In genomic region chr11:118915941-118916841, GRCh38 we compare ENCODE assay signal across 8 cellular contexts.
DNase-seq lines count a peak whose midpoint lies in the region; ATAC-seq and TF ChIP-seq lines count a peak whose summit lies in the region.

No MANE protein-coding gene starts in this region.

- H3K4me1 ChIP-seq in HAP-1: peaks cover 46% of the 10 kb centered on the region

- in situ Hi-C loops in HAP-1 (cut with MboI; ENCODE audit: low sequenced_read_pairs): no loop called here

- H3K4me1 Mint-ChIP-seq in activated naive CD8-positive, alpha-beta T cell treated with anti-CD3 and anti-CD28 coated beads, Interleukin-2, amount 50 U/mL, for 24 hours: peaks cover 95% of the 10 kb centered on the region
- H3K4me1 Mint-ChIP-seq in stimulated activated effector memory CD8-positive, alpha-beta T cell treated with anti-CD3 and anti-CD28 coated beads, Interleukin-12 subunit alpha, Interleukin-12 subunit beta, amount 100 ng/mL, for 72 hours: peaks cover 100% of the 10 kb centered on the region

- no peaks in the 10 kb centered on the region for H3K27me3 Mint-ChIP-seq in activated naive CD8-positive, alpha-beta T cell treated with anti-CD3 and anti-CD28 coated beads, Interleukin-2, amount 50 U/mL, for 24 hours

- no peaks in the 10 kb centered on the region for H3K36me3 Mint-ChIP-seq in activated naive CD8-positive, alpha-beta T cell treated with anti-CD3 and anti-CD28 coated beads, Interleukin-2, amount 50 U/mL, for 24 hours (ENCODE audit: low read depth)
- peaks cover 21% of the 10 kb centered on the region for H3K36me3 Mint-ChIP-seq in stimulated activated effector memory CD8-positive, alpha-beta T cell treated with anti-CD3 and anti-CD28 coated beads, Interleukin-12 subunit alpha, Interleukin-12 subunit beta, amount 100 ng/mL, for 72 hours

- no peaks in the 10 kb centered on the region for H3K27me3 ChIP-seq in HAP-1 (ENCODE audit: low read depth)

- TF ChIP-seq CTCF in HFF-Myc (IDR thresholded peaks at IDR 0.05; ENCODE audit: low read depth, low read length, missing control alignments): no peak

- H3K27ac Mint-ChIP-seq in activated naive CD8-positive, alpha-beta T cell treated with anti-CD3 and anti-CD28 coated beads, Interleukin-2, amount 50 U/mL, for 24 hours: peak overlapping the region; percentile 97
- H3K27ac Mint-ChIP-seq in stimulated activated effector memory CD8-positive, alpha-beta T cell treated with anti-CD3 and anti-CD28 coated beads, Interleukin-12 subunit alpha, Interleukin-12 subunit beta, amount 100 ng/mL, for 72 hours: peak overlapping the region; percentile 94

- peak overlapping the region; percentile 14; the same call in 1 of the 2 replicates for H3K4me3 ChIP-seq in HFF-Myc (replicated peaks; ENCODE audit: low read depth, low read length)
- H3K4me3 ChIP-seq in iPS-18c (ENCODE audit: insufficient read depth, low read depth, low read length): peak overlapping the region; percentile 28; the same call in 1 of the 2 replicates
- no peak overlapping the region for H3K4me3 ChIP-seq in HAP-1

- H3K36me3 ChIP-seq in HAP-1 (replicated peaks): no peaks in the 10 kb centered on the region

- no peaks in the 10 kb centered on the region for H3K9me3 Mint-ChIP-seq in activated naive CD8-positive, alpha-beta T cell treated with anti-CD3 and anti-CD28 coated beads, Interleukin-2, amount 50 U/mL, for 24 hours
- H3K9me3 Mint-ChIP-seq in stimulated activated effector memory CD8-positive, alpha-beta T cell treated with anti-CD3 and anti-CD28 coated beads, Interleukin-12 subunit alpha, Interleukin-12 subunit beta, amount 100 ng/mL, for 72 hours: no peaks in the 10 kb centered on the region

- H3K9me3 ChIP-seq in iPS-18c (ENCODE audit: control insufficient read depth, insufficient read depth, low read length): no peaks in the 10 kb centered on the region
- H3K9me3 ChIP-seq in HAP-1: no peaks in the 10 kb centered on the region

- H3K4me3 Mint-ChIP-seq in activated naive CD8-positive, alpha-beta T cell treated with anti-CD3 and anti-CD28 coated beads, Interleukin-2, amount 50 U/mL, for 24 hours: no peak overlapping the region
- H3K4me3 Mint-ChIP-seq in stimulated activated effector memory CD8-positive, alpha-beta T cell treated with anti-CD3 and anti-CD28 coated beads, Interleukin-12 subunit alpha, Interleukin-12 subunit beta, amount 100 ng/mL, for 72 hours: peak overlapping the region; percentile 90

- DNase-seq in HFF-Myc (ENCODE audit: extremely low read depth, low read depth): no peak
- no peak for DNase-seq in activated naive CD8-positive, alpha-beta T cell treated with anti-CD3 and anti-CD28 coated beads, Interleukin-2, amount 50 U/mL, for 24 hours
- no peak for DNase-seq in stimulated activated effector memory CD8-positive, alpha-beta T cell treated with anti-CD3 and anti-CD28 coated beads, Interleukin-12 subunit alpha, Interleukin-12 subunit beta, amount 100 ng/mL, for 72 hours (ENCODE audit: low spot score in 2 of 2)
- DNase-seq in LoVo (ENCODE audit: low spot score): no peak
- no peak for DNase-seq in HAP-1 (ENCODE audit: low spot score in 2 of 2)
- no peak for DNase-seq in NK-92 treated with Interleukin-12 subunit alpha and Interleukin-12 subunit beta, amount 100 ng/mL, for 24 hours (lab: John Stamatoyannopoulos, UW)
- no peak for DNase-seq in SKM-1 (lab: John Stamatoyannopoulos, UW; ENCODE audit: unreplicated experiment)

- ATAC-seq in activated naive CD8-positive, alpha-beta T cell treated with anti-CD3 and anti-CD28 coated beads, Interleukin-2, amount 50 U/mL, for 24 hours: no peak
- no peak for ATAC-seq in stimulated activated effector memory CD8-positive, alpha-beta T cell treated with anti-CD3 and anti-CD28 coated beads, Interleukin-12 subunit alpha, Interleukin-12 subunit beta, amount 100 ng/mL, for 72 hours
